Comparison of ENCODE assay signal across 12 cellular contexts in genomic region chrX:39905475-39905889, GRCh38.
A peak's percentile ranks its signal among the peaks of the same experiment; 100 is the strongest.
DNase-seq lines count a peak whose midpoint lies in the region; ATAC-seq and TF ChIP-seq lines count a peak whose summit lies in the region.
"Had no signal": no experiment of that assay in that cellular context is flagged by ENCODE, and none has a peak within 500 bp of the region (broad histone marks: within the 10 kb centered on the region; RNA-seq: fewer than 3 reads in every experiment).

No MANE protein-coding gene starts in this region.

- peak; percentile 27 for DNase-seq in COLO668 (lab: John Stamatoyannopoulos, UW; ENCODE audit: unreplicated experiment)
- peak; percentile 84 for DNase-seq in M059J (ENCODE audit: low read depth)
- DNase-seq in endodermal cell, result no peak
- DNase-seq in nephron progenitor cell, result peak; percentile 37
- DNase-seq in NCI-H82 treated with DMSO at 0.1 percent for 48 hours (lab: John Stamatoyannopoulos, UW; ENCODE audit: unreplicated experiment), result no peak
- DNase-seq: activated naive CD8-positive, alpha-beta T cell treated with anti-CD3 and anti-CD28 coated beads, Interleukin-2, amount 10 ng/mL, durations not matched to agents 7 days and 5 days; DMS153; NCI-H526 treated with DMSO at 0.1 percent for 48 hours; occipital lobe had no signal

- H3K27me3 Mint-ChIP-seq in endodermal cell (ENCODE audit: insufficient read depth) (peaks cover 49% of the 10 kb centered on the region), nephron progenitor cell (ENCODE audit: low read depth, poor library complexity) (peaks cover 68% of the 10 kb centered on the region)

- H3K4me3 Mint-ChIP-seq in endodermal cell (no peak overlapping the region), nephron progenitor cell (peak overlapping the region; percentile 66)
- H3K4me3 Mint-ChIP-seq: activated naive CD8-positive, alpha-beta T cell treated with anti-CD3 and anti-CD28 coated beads, Interleukin-2, amount 10 ng/mL, durations not matched to agents 7 days and 5 days had no signal

- H3K9me3 ChIP-seq in endodermal cell (ENCODE audit: control insufficient read depth, low read length), result no peaks in the 10 kb centered on the region

- no peaks in the 10 kb centered on the region for H3K4me1 ChIP-seq in endodermal cell (ENCODE audit: control insufficient read depth, insufficient read depth, low read length)

- H3K4me1 Mint-ChIP-seq in endodermal cell (peaks cover 13% of the 10 kb centered on the region), nephron progenitor cell (peaks cover 72% of the 10 kb centered on the region)

- 83 to 93% methylated on average over 6 to 13 of the region's 15 CpGs for WGBS in endodermal cell (ENCODE audit: insufficient coverage in 1 of 2, insufficient read length in 1 of 2), 2 experiments

- no peak overlapping the region for H3K27ac Mint-ChIP-seq in endodermal cell
- H3K27ac Mint-ChIP-seq in nephron progenitor cell, result no peak overlapping the region
- H3K27ac Mint-ChIP-seq: activated naive CD8-positive, alpha-beta T cell treated with anti-CD3 and anti-CD28 coated beads, Interleukin-2, amount 10 ng/mL, durations not matched to agents 7 days and 5 days had no signal

- H3K27ac ChIP-seq in endodermal cell (ENCODE audit: low read depth, low read length), result peak overlapping the region; percentile 68

- H3K36me3 Mint-ChIP-seq in endodermal cell (ENCODE audit: low read depth), result no peaks in the 10 kb centered on the region
- no peaks in the 10 kb centered on the region for H3K36me3 Mint-ChIP-seq in nephron progenitor cell (ENCODE audit: low read depth)
- H3K36me3 Mint-ChIP-seq: activated naive CD8-positive, alpha-beta T cell treated with anti-CD3 and anti-CD28 coated beads, Interleukin-2, amount 10 ng/mL, durations not matched to agents 7 days and 5 days had no signal

- H3K27me3 ChIP-seq in endodermal cell (ENCODE audit: control insufficient read depth, insufficient read depth, low read length, poor library complexity, severe bottlenecking), result no peaks in the 10 kb centered on the region

- ATAC-seq in HG03139 (IDR thresholded peaks at IDR 0.05; ENCODE audit: unreplicated experiment) (no peak), HG02884 (IDR thresholded peaks at IDR 0.05; ENCODE audit: unreplicated experiment) (no peak), GM21526 (IDR thresholded peaks at IDR 0.05; ENCODE audit: low FRiP score, unreplicated experiment) (no peak)

- peaks cover 17% of the 10 kb centered on the region for H3K9me3 Mint-ChIP-seq in endodermal cell
- H3K9me3 Mint-ChIP-seq in nephron progenitor cell, result peaks cover 28% of the 10 kb centered on the region
- H3K9me3 Mint-ChIP-seq: activated naive CD8-positive, alpha-beta T cell treated with anti-CD3 and anti-CD28 coated beads, Interleukin-2, amount 10 ng/mL, durations not matched to agents 7 days and 5 days had no signal

- no peak overlapping the region for H3K4me3 ChIP-seq in endodermal cell (ENCODE audit: low read length)

- no peak overlapping the region for H3K9ac ChIP-seq in endodermal cell (ENCODE audit: extremely low read depth, low read length, poor library complexity, severe bottlenecking)

- H3K36me3 ChIP-seq in endodermal cell (ENCODE audit: control insufficient read depth, insufficient read depth, low read length), result no peaks in the 10 kb centered on the region

- TF ChIP-seq CTCF in endodermal cell (conservative IDR thresholded peaks at IDR 0.05) (no peak), nephron progenitor cell (IDR thresholded peaks at IDR 0.05) (no peak)

Comparison
In these comparisons a context has a peak if more than half of its experiments do, and no peak if none do; other contexts are left out.
1. DNase-seq: peak in COLO668 (single experiment), M059J (single experiment) and nephron progenitor cell (single experiment); none in endodermal cell (single experiment) and NCI-H82 treated with DMSO at 0.1 percent for 48 hours (single experiment).